In the genomic region with DNA sequence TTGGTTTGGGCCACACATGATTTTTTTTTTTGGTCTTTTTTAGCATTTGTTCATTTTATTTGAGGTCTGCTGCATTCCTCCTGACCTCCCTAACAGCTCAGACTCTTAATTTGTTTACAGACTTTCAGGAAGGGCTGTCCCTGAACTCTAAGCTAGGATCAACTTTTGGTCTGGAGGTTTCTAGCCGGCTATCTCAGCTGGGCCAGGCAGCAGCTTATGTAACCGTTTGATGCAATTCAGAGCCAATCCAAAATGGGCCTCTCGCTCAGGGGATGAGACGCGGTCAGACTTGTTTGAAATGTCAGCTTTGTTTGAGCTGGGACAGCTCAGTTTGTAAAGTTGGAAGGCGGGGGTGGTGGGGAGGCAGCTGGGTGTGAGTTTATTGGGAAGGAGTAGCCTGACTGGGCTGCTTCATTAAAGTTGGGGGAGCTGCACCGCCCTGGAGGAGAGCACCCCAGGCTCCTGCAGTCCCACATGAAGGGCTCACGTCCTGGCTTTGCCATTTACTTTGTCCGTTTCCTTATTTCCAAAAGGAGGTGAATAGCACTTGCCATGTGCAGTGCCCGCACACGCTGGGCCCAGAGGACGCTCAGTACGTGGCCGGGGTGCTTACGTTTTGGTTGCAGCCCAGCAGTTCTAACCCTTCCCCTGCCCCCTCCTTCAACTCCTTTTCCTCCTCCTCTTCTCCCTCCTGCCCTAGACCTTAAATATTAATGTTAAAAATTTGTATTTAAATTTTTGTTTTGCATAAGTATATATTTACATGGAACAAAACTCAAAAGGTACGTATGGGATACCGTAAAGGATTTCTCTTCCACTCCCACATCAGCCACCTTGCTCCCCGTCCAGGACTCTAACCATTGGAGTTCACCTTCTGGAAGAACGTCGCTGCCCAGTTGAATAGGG, we compare ENCODE assay signal across 9 cellular contexts.
DNase-seq lines count a peak whose midpoint lies in the region; ATAC-seq and TF ChIP-seq lines count a peak whose summit lies in the region.
"Had no signal": no experiment of that assay in that cellular context is flagged by ENCODE, and none has a peak within 500 bp of the region (broad histone marks: within the 10 kb centered on the region; RNA-seq: fewer than 3 reads in every experiment).

No MANE protein-coding gene starts in this region.

- no peak for TF ChIP-seq POLR2A in body of pancreas (IDR thresholded peaks at IDR 0.05)

- H3K36me3 ChIP-seq in body of pancreas (replicated peaks in 1 of 2; ENCODE audit: insufficient read depth in 1 of 2, low read depth in 2 of 2): no peaks in the 10 kb centered on the region

- H3K27ac ChIP-seq in body of pancreas: peak overlapping the region in 1 of 4 donors; percentile 7

- intact Hi-C loops in body of pancreas (cut with DNase I): loop anchor here (10.0 kb wide), 1 partner anchor 157 kb away; no protein-coding TSS in a partner anchor

- H3K9me3 ChIP-seq in body of pancreas: no peaks in the 10 kb centered on the region

- H3K4me3 ChIP-seq in body of pancreas: no peak overlapping the region

- WGBS in body of pancreas, 2 donors: 73 to 77% methylated on average over 19 to 20 of the region's 20 CpGs

- ATAC-seq in body of pancreas (peak; percentile 28), HG02981 (IDR thresholded peaks at IDR 0.05; ENCODE audit: unreplicated experiment) (no peak)
- no peak for ATAC-seq in stimulated activated naive CD8-positive, alpha-beta T cell treated with anti-CD3 and anti-CD28 coated beads, Interleukin-15, Interleukin-2, amounts not matched to agents 100 U/mL and 50 U/mL, for 24 hours

- no peak for TF ChIP-seq CTCF in body of pancreas (IDR thresholded peaks at IDR 0.05)

- H3K4me1 ChIP-seq in body of pancreas: peaks cover 5% of the 10 kb centered on the region

- peak; percentile 85 for DNase-seq in H4 (ENCODE audit: low spot score)
- DNase-seq in body of pancreas: peak in 1 of 4 donors; percentile 32
- peak; percentile 48 for DNase-seq in inferior parietal cortex (ENCODE audit: extremely low spot score)
- DNase-seq in retina: peak; percentile 38
- no peak for DNase-seq in stimulated activated CD4-positive, alpha-beta T cell treated with anti-CD3 and anti-CD28 coated beads, Interleukin-12 subunit alpha, Interleukin-12 subunit beta, amount 100 ng/mL, for 4 hours
- DNase-seq in stimulated activated naive CD8-positive, alpha-beta T cell treated with anti-CD3 and anti-CD28 coated beads, Interleukin-15, Interleukin-2, amounts not matched to agents 100 U/mL and 50 U/mL, for 24 hours: no peak
- no peak for DNase-seq in A172 (ENCODE audit: low spot score)
- DNase-seq: activated naive CD8-positive, alpha-beta T cell treated with anti-CD3 and anti-CD28 coated beads, Interleukin-2, amount 10 ng/mL, durations not matched to agents 7 days and 5 days had no signal

- no peaks in the 10 kb centered on the region for H3K27me3 ChIP-seq in body of pancreas

Comparison
In these comparisons a context has a peak if more than half of its experiments do, and no peak if none do; other contexts are left out.
1. DNase-seq: peak in H4 (single experiment), inferior parietal cortex (single experiment) and retina (single experiment); none in stimulated activated CD4-positive, alpha-beta T cell treated with anti-CD3 and anti-CD28 coated beads, Interleukin-12 subunit alpha, Interleukin-12 subunit beta, amount 100 ng/mL, for 4 hours (single experiment), stimulated activated naive CD8-positive, alpha-beta T cell treated with anti-CD3 and anti-CD28 coated beads, Interleukin-15, Interleukin-2, amounts not matched to agents 100 U/mL and 50 U/mL, for 24 hours (single experiment) and A172 (single experiment).